In genomic region chr10:101759354-101760247, GRCh38 we compare ENCODE assay signal across 1 cellular context.
A peak's percentile ranks its signal among the peaks of the same experiment; 100 is the strongest.
TF ChIP-seq lines count a peak whose summit lies in the region.

No MANE protein-coding gene starts in this region.

TF ChIP-seq in HEK293, 187 proteins besides CTCF, POLR2A, EP300 and RAD21 (continued from another document):
- TF ChIP-seq, protein P1, sequence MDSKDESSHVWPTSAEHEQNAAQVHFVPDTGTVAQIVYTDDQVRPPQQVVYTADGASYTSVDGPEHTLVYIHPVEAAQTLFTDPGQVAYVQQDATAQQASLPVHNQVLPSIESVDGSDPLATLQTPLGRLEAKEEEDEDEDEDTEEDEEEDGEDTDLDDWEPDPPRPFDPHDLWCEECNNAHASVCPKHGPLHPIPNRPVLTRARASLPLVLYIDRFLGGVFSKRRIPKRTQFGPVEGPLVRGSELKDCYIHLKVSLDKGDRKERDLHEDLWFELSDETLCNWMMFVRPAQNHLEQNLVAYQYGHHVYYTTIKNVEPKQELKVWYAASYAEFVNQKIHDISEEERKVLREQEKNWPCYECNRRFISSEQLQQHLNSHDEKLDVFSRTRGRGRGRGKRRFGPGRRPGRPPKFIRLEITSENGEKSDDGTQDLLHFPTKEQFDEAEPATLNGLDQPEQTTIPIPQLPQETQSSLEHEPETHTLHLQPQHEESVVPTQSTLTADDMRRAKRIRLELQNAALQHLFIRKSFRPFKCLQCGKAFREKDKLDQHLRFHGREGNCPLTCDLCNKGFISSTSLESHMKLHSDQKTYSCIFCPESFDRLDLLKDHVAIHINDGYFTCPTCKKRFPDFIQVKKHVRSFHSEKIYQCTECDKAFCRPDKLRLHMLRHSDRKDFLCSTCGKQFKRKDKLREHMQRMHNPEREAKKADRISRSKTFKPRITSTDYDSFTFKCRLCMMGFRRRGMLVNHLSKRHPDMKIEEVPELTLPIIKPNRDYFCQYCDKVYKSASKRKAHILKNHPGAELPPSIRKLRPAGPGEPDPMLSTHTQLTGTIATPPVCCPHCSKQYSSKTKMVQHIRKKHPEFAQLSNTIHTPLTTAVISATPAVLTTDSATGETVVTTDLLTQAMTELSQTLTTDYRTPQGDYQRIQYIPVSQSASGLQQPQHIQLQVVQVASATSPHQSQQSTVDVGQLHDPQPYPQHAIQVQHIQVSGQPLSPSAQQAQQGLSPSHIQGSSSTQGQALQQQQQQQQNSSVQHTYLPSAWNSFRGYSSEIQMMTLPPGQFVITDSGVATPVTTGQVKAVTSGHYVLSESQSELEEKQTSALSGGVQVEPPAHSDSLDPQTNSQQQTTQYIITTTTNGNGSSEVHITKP (tag by site-specific recombination; IDR thresholded peaks at IDR 0.05): 0 out of 2 replicates have a peak, but pooled peaks have one; percentile 21
- TF ChIP-seq ZNF677 (tag by site-specific recombination; IDR thresholded peaks at IDR 0.05) (no peak), PRDM4 (tag by site-specific recombination; IDR thresholded peaks at IDR 0.05) (peak; percentile 85), FEZF1 (tag by site-specific recombination; IDR thresholded peaks at IDR 0.05) (peak; percentile 82)
